In genomic region chr10:126908225-126908624, GRCh38 we compare ENCODE assay signal across 30 cellular contexts. TPM values are rescaled to one million over a fixed set of nuclear protein-coding genes. Genes with fewer than 3 reads are reported as not detected.
DNase-seq lines count a peak whose midpoint lies in the region; ATAC-seq, FAIRE-seq and TF ChIP-seq lines count a peak whose summit lies in the region.
"Had no signal": no experiment of that assay in that cellular context is flagged by ENCODE, and none has a peak within 500 bp of the region (broad histone marks: within the 10 kb centered on the region; RNA-seq: fewer than 3 reads in every experiment).

No MANE protein-coding gene starts in this region.

- DNase-seq in left ventricle myocardium inferior (no peak), right atrium auricular region (ENCODE audit: low spot score) (no peak), frontal cortex (ENCODE audit: low spot score in 2 of 2) (peak; percentile 45 to 47), posterior vena cava (ENCODE audit: low spot score) (peak; percentile 16), aorta (peak; percentile 3 to 45), left lung (no peak)
- no peak for DNase-seq in stimulated activated naive CD8-positive, alpha-beta T cell treated with anti-CD3 and anti-CD28 coated beads, Interleukin-15, Interleukin-2, amounts not matched to agents 100 U/mL and 50 U/mL, for 24 hours
- no peak for DNase-seq in stimulated activated CD4-positive, alpha-beta T cell treated with anti-CD3 and anti-CD28 coated beads, Interleukin-12 subunit alpha, Interleukin-12 subunit beta, amount 100 ng/mL, for 4 hours
- DNase-seq: activated CD4-positive, alpha-beta T cell treated with anti-CD3 and anti-CD28 coated beads, Interleukin-2, amount 10 ng/mL, durations not matched to agents 24 days and 14 days; activated CD8-positive, alpha-beta memory T cell treated with anti-CD3 and anti-CD28 coated beads for 24 hours; activated T-cell treated with anti-CD3 and anti-CD28 coated beads for 4 hours; CD4-positive, CD25-positive, alpha-beta regulatory T cell; cortex of kidney; effector memory CD8-positive, alpha-beta T cell; left colon; NCI-H1105; NCI-H187; NCI-H2171; psoas muscle; stimulated activated naive CD4-positive, alpha-beta T cell; SW 1271; T1000; uterus had no signal

- no peak for ATAC-seq in aorta (ENCODE audit: low FRiP score)
- ATAC-seq in stimulated activated naive CD8-positive, alpha-beta T cell treated with anti-CD3 and anti-CD28 coated beads, Interleukin-15, Interleukin-2, amounts not matched to agents 100 U/mL and 50 U/mL, for 24 hours: no peak
- ATAC-seq in left lung: no peak
- ATAC-seq: effector memory CD8-positive, alpha-beta T cell; gastroesophageal sphincter; K562; left colon; psoas muscle had no signal

- TF ChIP-seq CTCF in left ventricle myocardium inferior (IDR thresholded peaks at IDR 0.05; ENCODE audit: borderline replicate concordance) (no peak), right atrium auricular region (IDR thresholded peaks at IDR 0.05) (no peak), left lung (IDR thresholded peaks at IDR 0.05) (no peak)

- no peak overlapping the region for H3K4me3 ChIP-seq in left ventricle myocardium inferior
- no peak overlapping the region for H3K4me3 ChIP-seq in right atrium auricular region
- H3K4me3 ChIP-seq in aorta (ENCODE audit: low read length in 2 of 2): no peak overlapping the region
- H3K4me3 ChIP-seq in left lung: no peak overlapping the region
- H3K4me3 ChIP-seq: ascending aorta, cardiac muscle cell, gastroesophageal sphincter, K562, psoas muscle, skin epidermis, uterus had no signal

- intact Hi-C loops in left ventricle myocardium inferior (cut with micrococcal nuclease) (no loop called here), posterior vena cava (cut with DNase I) (loop anchor here in 1 of 2 donors (10.0 kb wide), 1 partner anchor 107 kb away; no protein-coding TSS in a partner anchor), aorta (cut with DNase I) (no loop called here), left lung (cut with DNase I) (no loop called here)

- H3K9me3 ChIP-seq in left ventricle myocardium inferior (replicated peaks) (no peaks in the 10 kb centered on the region), right atrium auricular region (no peaks in the 10 kb centered on the region), aorta (ENCODE audit: control insufficient read depth, low read length) (no peaks in the 10 kb centered on the region), left lung (no peaks in the 10 kb centered on the region)
- H3K9me3 ChIP-seq: ascending aorta, gastroesophageal sphincter, psoas muscle, uterus had no signal

- WGBS in aorta, 2 donors: 86 to 91% methylated on average over 5 of the region's 5 CpGs

- H3K27ac ChIP-seq in left ventricle myocardium inferior (replicated peaks) (peak overlapping the region; percentile 68), right atrium auricular region (peak overlapping the region in 1 of 2 donors; percentile 24), aorta (ENCODE audit: low read depth in 1 of 2, low read length in 2 of 2) (no peak overlapping the region), left lung (no peak overlapping the region)
- H3K27ac ChIP-seq: ascending aorta, cardiac muscle cell, gastroesophageal sphincter, psoas muscle, uterus had no signal

- peaks cover 49% of the 10 kb centered on the region for H3K4me1 ChIP-seq in left ventricle myocardium inferior
- H3K4me1 ChIP-seq in right atrium auricular region: peaks cover 0 to 41% of the 10 kb centered on the region in 2 donors
- H3K4me1 ChIP-seq in aorta (ENCODE audit: control insufficient read depth in 1 of 2, insufficient read depth in 2 of 2, low read length in 2 of 2): no peaks in the 10 kb centered on the region
- H3K4me1 ChIP-seq in left lung: peaks cover 11 to 23% of the 10 kb centered on the region in 2 donors
- H3K4me1 ChIP-seq: psoas muscle had no signal

- FAIRE-seq in frontal cortex (lab: Jason Lieb, UNC): no peak
- FAIRE-seq: H54, K562, RCC 7860 had no signal

- H3K27me3 ChIP-seq in left ventricle myocardium inferior (ENCODE audit: low read depth) (no peaks in the 10 kb centered on the region), right atrium auricular region (no peaks in the 10 kb centered on the region), aorta (ENCODE audit: control insufficient read depth in 1 of 2, insufficient read depth in 2 of 2, low read length in 1 of 2) (no peaks in the 10 kb centered on the region), left lung (peaks cover 0 to 33% of the 10 kb centered on the region in 2 donors)
- H3K27me3 ChIP-seq: ascending aorta, cardiac muscle cell, gastroesophageal sphincter, uterus had no signal

- H3K36me3 ChIP-seq in left ventricle myocardium inferior (no peaks in the 10 kb centered on the region), right atrium auricular region (no peaks in the 10 kb centered on the region), aorta (ENCODE audit: control insufficient read depth in 1 of 2, insufficient read depth in 2 of 2, low read length in 1 of 2) (no peaks in the 10 kb centered on the region), left lung (no peaks in the 10 kb centered on the region)
- H3K36me3 ChIP-seq: ascending aorta, cardiac muscle cell, gastroesophageal sphincter, uterus had no signal

RNA-seq across cellular contexts. Expression of gene DOCK1, which starts 3.0 kb away (rescaled TPM):
- total RNA-seq in left ventricle myocardium inferior: 16.8 TPM
- 10 to 100 TPM; 13.0 to 16.8 TPM for total RNA-seq in right atrium auricular region
- total RNA-seq in frontal cortex: 14.3 TPM
- 10 to 100 TPM; 46.7 to 50.8 TPM for total RNA-seq in posterior vena cava
- total RNA-seq in aorta: 10 to 100 TPM; 64.6 to 82.6 TPM
- polyA plus RNA-seq in aorta: 10 to 100 TPM; 10.9 to 21.9 TPM
- total RNA-seq in left lung: 10 to 100 TPM; 46.4 to 47.4 TPM
- polyA plus RNA-seq: CD4-positive, CD25-positive, alpha-beta regulatory T cell; K562 had no signal

Comparison
In these comparisons a context has a peak if more than half of its experiments do, and no peak if none do; other contexts are left out.
1. DNase-seq: peak in frontal cortex (2 of 2), posterior vena cava (single experiment) and aorta (2 of 2); none in left ventricle myocardium inferior (single experiment), right atrium auricular region (single experiment), stimulated activated naive CD8-positive, alpha-beta T cell treated with anti-CD3 and anti-CD28 coated beads, Interleukin-15, Interleukin-2, amounts not matched to agents 100 U/mL and 50 U/mL, for 24 hours (single experiment), stimulated activated CD4-positive, alpha-beta T cell treated with anti-CD3 and anti-CD28 coated beads, Interleukin-12 subunit alpha, Interleukin-12 subunit beta, amount 100 ng/mL, for 4 hours (single experiment) and left lung (0 of 2).